ENCODE assay signal across 2 cellular contexts in genomic region chr11:123157995-123158394, GRCh38.
TF ChIP-seq lines count a peak whose summit lies in the region.

No MANE protein-coding gene starts in this region.

TF ChIP-seq in A549, 52 proteins besides CTCF, POLR2A, EP300 and RAD21:
- TF ChIP-seq HDAC2 (IDR thresholded peaks at IDR 0.05), result no peak
- no peak for TF ChIP-seq CHD4 (IDR thresholded peaks at IDR 0.05; ENCODE audit: borderline replicate concordance)
- no peak for TF ChIP-seq NPAS2 (CRISPR knock-in tag; IDR thresholded peaks at IDR 0.05; ENCODE audit: borderline replicate concordance)
- TF ChIP-seq ZSCAN20 (CRISPR knock-in tag; IDR thresholded peaks at IDR 0.05), result no peak
- TF ChIP-seq ZNF302 (CRISPR knock-in tag; IDR thresholded peaks at IDR 0.05), result no peak
- TF ChIP-seq JUNB (IDR thresholded peaks at IDR 0.05), result no peak
- no peak for TF ChIP-seq RFX5 (IDR thresholded peaks at IDR 0.05)
- no peak for TF ChIP-seq NFE2L2 (conservative IDR thresholded peaks at IDR 0.05; ENCODE audit: low read length)
- TF ChIP-seq KDM1A (IDR thresholded peaks at IDR 0.05; ENCODE audit: low read depth), result no peak
- no peak for TF ChIP-seq MAX (IDR thresholded peaks at IDR 0.05)

TF ChIP-seq in IMR-90, 13 proteins besides CTCF, POLR2A, EP300 and RAD21:
- no peak for TF ChIP-seq ELK1 (IDR thresholded peaks at IDR 0.05; ENCODE audit: borderline replicate concordance, low read depth, low read length)
- no peak for TF ChIP-seq MAFK (IDR thresholded peaks at IDR 0.05; ENCODE audit: low read depth, low read length)
- TF ChIP-seq MAZ (IDR thresholded peaks at IDR 0.05; ENCODE audit: borderline replicate concordance, low read depth, low read length), result no peak
